21 cellular contexts compared by ENCODE assay signal in the genomic region with DNA sequence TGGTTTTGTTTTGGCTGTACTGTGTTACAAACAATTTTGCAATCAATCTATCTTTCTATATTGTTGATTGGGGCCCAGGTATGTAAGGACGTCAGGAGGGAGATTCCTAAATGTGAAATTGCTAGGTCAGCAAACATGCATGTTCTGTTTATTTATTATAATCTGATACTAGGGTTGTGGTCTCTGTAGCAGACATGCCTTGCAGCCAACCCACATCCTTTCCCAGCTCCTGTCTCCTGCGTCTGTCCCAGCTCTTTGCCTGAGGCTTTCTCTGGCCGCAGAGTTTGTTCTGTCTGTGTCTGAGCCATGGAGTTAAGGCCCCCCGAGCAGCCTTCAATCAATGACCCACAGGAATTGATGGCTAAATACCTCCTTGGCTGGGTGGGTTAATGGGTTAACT.
"Had no signal": no experiment of that assay in that cellular context is flagged by ENCODE, and none has a peak within 500 bp of the region (broad histone marks: within the 10 kb centered on the region; RNA-seq: fewer than 3 reads in every experiment).

No MANE protein-coding gene starts in this region.

- H3K36me3 Mint-ChIP-seq: activated naive CD4-positive, alpha-beta T cell treated with anti-CD3 and anti-CD28 coated beads, Interleukin-2, amount 10 ng/mL, durations not matched to agents 7 days and 5 days; naive thymus-derived CD8-positive, alpha-beta T cell had no signal

- H3K9me3 Mint-ChIP-seq: activated naive CD4-positive, alpha-beta T cell treated with anti-CD3 and anti-CD28 coated beads, Interleukin-2, amount 10 ng/mL, durations not matched to agents 7 days and 5 days; activated T-helper 2 cell treated with anti-CD3 and anti-CD28 coated beads, Interferon-gamma antibody, Interleukin-2, Interleukin-4, amounts not matched to agents 10 μg/mL and 5 μg/mL and 100 μg/mL, durations not matched to agents 14 hours and 24 hours and 36 hours; naive thymus-derived CD8-positive, alpha-beta T cell had no signal

- ATAC-seq: body of pancreas; lower lobe of right lung; mucosa of descending colon; naive thymus-derived CD8-positive, alpha-beta T cell; sciatic nerve had no signal

- H3K4me1 Mint-ChIP-seq: activated naive CD4-positive, alpha-beta T cell treated with anti-CD3 and anti-CD28 coated beads, Interleukin-2, amount 10 ng/mL, durations not matched to agents 7 days and 5 days had no signal

- H3K27me3 ChIP-seq: body of pancreas, suprapubic skin, upper lobe of left lung had no signal

- H3K27me3 Mint-ChIP-seq: activated naive CD4-positive, alpha-beta T cell treated with anti-CD3 and anti-CD28 coated beads, Interleukin-2, amount 10 ng/mL, durations not matched to agents 7 days and 5 days; naive thymus-derived CD8-positive, alpha-beta T cell had no signal

- H3K4me3 Mint-ChIP-seq: activated naive CD4-positive, alpha-beta T cell treated with anti-CD3 and anti-CD28 coated beads, Interleukin-2, amount 10 ng/mL, durations not matched to agents 7 days and 5 days; naive thymus-derived CD8-positive, alpha-beta T cell had no signal

- H3K4me3 ChIP-seq: body of pancreas, lower lobe of right lung, mucosa of descending colon, prostate gland, suprapubic skin, upper lobe of left lung had no signal

- H3K4me1 ChIP-seq: body of pancreas, lower lobe of right lung, prostate gland, suprapubic skin, upper lobe of left lung had no signal

- H3K27ac ChIP-seq: body of pancreas, lower lobe of right lung, prostate gland, suprapubic skin, upper lobe of left lung had no signal

- H3K9me3 ChIP-seq: body of pancreas, lower lobe of right lung, mucosa of descending colon, prostate gland, suprapubic skin, upper lobe of left lung had no signal

- FAIRE-seq: TTC549 had no signal

- H3K36me3 ChIP-seq: lower lobe of right lung, prostate gland, suprapubic skin, upper lobe of left lung had no signal

- H3K27ac Mint-ChIP-seq: activated naive CD4-positive, alpha-beta T cell treated with anti-CD3 and anti-CD28 coated beads, Interleukin-2, amount 10 ng/mL, durations not matched to agents 7 days and 5 days; activated T-helper 2 cell treated with anti-CD3 and anti-CD28 coated beads, Interferon-gamma antibody, Interleukin-2, Interleukin-4, amounts not matched to agents 10 μg/mL and 5 μg/mL and 100 μg/mL, durations not matched to agents 14 hours and 24 hours and 36 hours; naive thymus-derived CD8-positive, alpha-beta T cell had no signal

- DNase-seq: activated CD4-positive, alpha-beta T cell treated with anti-CD3 and anti-CD28 coated beads, Interleukin-2, amount 50 U/mL, for 1 hour; activated CD4-positive, CD25-positive, alpha-beta regulatory T cell; activated naive CD4-positive, alpha-beta T cell treated with anti-CD3 and anti-CD28 coated beads, Interleukin-2, amount 10 ng/mL, durations not matched to agents 7 days and 5 days; activated T-cell treated with anti-CD3 and anti-CD28 coated beads for 4 hours; body of pancreas; cerebellar nuclear complex; dermis blood vessel endothelial cell; erythroblast; hippocampal formation; lower lobe of right lung; mucosa of descending colon; naive thymus-derived CD8-positive, alpha-beta T cell; nucleus accumbens; stimulated activated CD4-positive, alpha-beta T cell treated with anti-CD3 and anti-CD28 coated beads, Interleukin-2, amount 100 ng/mL, for 48 hours; stimulated activated naive CD4-positive, alpha-beta T cell treated with Interleukin-2 at 50 U/mL for 16 hours; upper lobe of left lung had no signal
